In the genomic region with DNA sequence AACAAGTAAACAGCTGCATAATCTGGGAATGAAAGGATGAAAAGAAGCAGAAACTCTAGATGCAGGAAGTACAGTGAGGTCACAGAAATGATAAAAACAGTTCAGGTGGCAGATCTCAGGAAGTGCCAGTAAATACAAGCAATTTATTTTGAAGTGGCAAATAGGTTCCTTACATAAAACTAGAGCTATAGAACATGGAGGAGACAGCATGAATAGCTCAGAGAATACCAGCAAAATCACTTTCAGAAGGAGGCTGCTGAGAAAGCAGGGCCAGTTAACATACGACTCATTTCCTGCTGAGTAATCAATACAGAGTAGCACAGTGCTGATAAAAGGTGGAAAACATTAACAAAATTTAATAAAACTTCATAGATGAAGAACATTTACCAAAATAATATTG, we compare ENCODE assay signal across 7 cellular contexts. TPM values are rescaled to one million over a fixed set of nuclear protein-coding genes. Genes with fewer than 3 reads are reported as not detected.
A peak's percentile ranks its signal among the peaks of the same experiment; 100 is the strongest.
DNase-seq lines count a peak whose midpoint lies in the region; ATAC-seq and TF ChIP-seq lines count a peak whose summit lies in the region.
"Not testable (repeated sequence)": the region's sequence is repeated elsewhere in the genome, so short reads cannot be mapped to it uniquely, and the experiment has no call there.

No MANE protein-coding gene starts in this region.

- not testable (repeated sequence) for H3K79me2 ChIP-seq in mammary epithelial cell (ENCODE audit: insufficient read depth, low read length)

- H3K9ac ChIP-seq in mammary epithelial cell (ENCODE audit: insufficient read depth, low read length) = not testable (repeated sequence)

- not testable (repeated sequence) for H2AFZ ChIP-seq in mammary epithelial cell (ENCODE audit: low read depth, low read length)

- H3K9me3 Mint-ChIP-seq in activated T-cell treated with anti-CD3 and anti-CD28 coated beads, Interleukin-2, amount 50 U/mL, for 4 hours; nephron progenitor cell: not testable (repeated sequence)

- H3K4me1 ChIP-seq in mammary epithelial cell (ENCODE audit: insufficient read depth, low read length) = not testable (repeated sequence)
- H3K4me1 ChIP-seq in foreskin keratinocyte = peaks cover 19% of the 10 kb centered on the region

- WGBS in mammary epithelial cell (ENCODE audit: low coverage, missing lambda C conversion rate) = 43% methylated on average over 1 of the region's 1 CpG

- not testable (repeated sequence) for H3K4me2 ChIP-seq in mammary epithelial cell (ENCODE audit: insufficient read depth, low read depth, low read length)

- not testable (repeated sequence) for H3K27ac ChIP-seq in mammary epithelial cell (ENCODE audit: insufficient read depth, low read depth, low read length)
- H3K27ac ChIP-seq in foreskin keratinocyte = peak overlapping the region; percentile 96

- intact Hi-C loops in mammary epithelial cell (cut with micrococcal nuclease) = not testable (repeated sequence)

- dilution Hi-C loops in mammary epithelial cell (cut with HindIII; ENCODE audit: low sequenced_read_pairs) = not testable (repeated sequence)

- not testable (repeated sequence) for H3K27me3 ChIP-seq in mammary epithelial cell (ENCODE audit: insufficient read depth, low read length); foreskin keratinocyte

- H4K20me1 ChIP-seq in mammary epithelial cell (ENCODE audit: insufficient read depth, low read length) = not testable (repeated sequence)

- DNase-seq in activated T-cell treated with anti-CD3 and anti-CD28 coated beads, Interleukin-2, amount 50 U/mL, for 4 hours; nephron progenitor cell: not testable (repeated sequence)
- DNase-seq in mammary epithelial cell = peak; percentile 34
- DNase-seq in foreskin keratinocyte = peak in 1 of 2 donors; percentile 38

- H3K4me3 Mint-ChIP-seq in activated T-cell treated with anti-CD3 and anti-CD28 coated beads, Interleukin-2, amount 50 U/mL, for 4 hours; nephron progenitor cell: not testable (repeated sequence)

- not testable (repeated sequence) for H3K9me3 ChIP-seq in mammary epithelial cell (replicated peaks; ENCODE audit: insufficient read depth, low read length)

- in situ Hi-C loops in mammary epithelial cell (cut with MboI; ENCODE audit: low sequenced_read_pairs in 2 of 2) = not testable (repeated sequence)

- peaks cover 47% of the 10 kb centered on the region for H3K36me3 Mint-ChIP-seq in activated T-cell treated with anti-CD3 and anti-CD28 coated beads, Interleukin-2, amount 50 U/mL, for 4 hours (ENCODE audit: insufficient read depth)
- H3K36me3 Mint-ChIP-seq in nephron progenitor cell (ENCODE audit: low read depth) = peaks cover 63% of the 10 kb centered on the region

- ATAC-seq in GM18502 (IDR thresholded peaks at IDR 0.05; ENCODE audit: poor library complexity, unreplicated experiment) = peak; percentile 76
- peak; percentile 56 for ATAC-seq in HG03354 (IDR thresholded peaks at IDR 0.05; ENCODE audit: poor library complexity, severe bottlenecking, unreplicated experiment)
- peak; percentile 75 for ATAC-seq in SK-N-SH treated with all-trans-retinoic acid at 6 μM for 48 hours
- peak; percentile 90 to 93 for ATAC-seq in activated T-cell treated with anti-CD3 and anti-CD28 coated beads, Interleukin-2, amount 50 U/mL, for 4 hours
- ATAC-seq in foreskin keratinocyte = peak; percentile 75

- not testable (repeated sequence) for H3K27me3 Mint-ChIP-seq in activated T-cell treated with anti-CD3 and anti-CD28 coated beads, Interleukin-2, amount 50 U/mL, for 4 hours (ENCODE audit: low read depth); nephron progenitor cell (ENCODE audit: low read depth, poor library complexity)

- peaks cover 30% of the 10 kb centered on the region for H3K4me1 Mint-ChIP-seq in activated T-cell treated with anti-CD3 and anti-CD28 coated beads, Interleukin-2, amount 50 U/mL, for 4 hours (ENCODE audit: low read depth)
- not testable (repeated sequence) for H3K4me1 Mint-ChIP-seq in nephron progenitor cell

- not testable (repeated sequence) for TF ChIP-seq CTCF in mammary epithelial cell (conservative IDR thresholded peaks at IDR 0.05 in 1 of 2, IDR thresholded peaks at IDR 0.05 in 1 of 2; ENCODE audit: extremely low read depth in 1 of 2, insufficient read depth in 1 of 2, low read depth in 1 of 2, low read length in 2 of 2); foreskin keratinocyte (conservative IDR thresholded peaks at IDR 0.05); nephron progenitor cell (IDR thresholded peaks at IDR 0.05)

- BruUV-seq in mammary epithelial cell (replicated peaks; lab: Mats Ljungman, UMichigan) = not testable (repeated sequence)

- not testable (repeated sequence) for H3K4me3 ChIP-seq in mammary epithelial cell (replicated peaks in 1 of 3; ENCODE audit: insufficient read depth in 1 of 3, low read depth in 2 of 3, low read length in 3 of 3)

- CTCF ChIA-PET in mammary epithelial cell (lab: Charles Lee; ENCODE audit: low non-redundant PET) = not testable (repeated sequence)

- peak overlapping the region; percentile 25 for H3K27ac Mint-ChIP-seq in nephron progenitor cell

- peaks cover 11% of the 10 kb centered on the region for H3K36me3 ChIP-seq in mammary epithelial cell (ENCODE audit: insufficient read depth, low read length)

RNA-seq across cellular contexts. Expression of gene PDCD6IP, which starts 57.0 kb away (rescaled TPM):
- total RNA-seq in activated T-cell treated with anti-CD3 and anti-CD28 coated beads, Interleukin-2, amount 50 U/mL, for 4 hours = 100 to 1,000 TPM; 167 to 177 (median 172) TPM
- total RNA-seq in mammary epithelial cell (100 to 1,000 TPM; 264 to 276 TPM), foreskin keratinocyte (118 and 133 TPM in 2 replicates)
- polyA plus RNA-seq in mammary epithelial cell (76.2 TPM), foreskin keratinocyte (73.9 and 86.7 TPM in 2 replicates)
- 177 TPM for polyA minus RNA-seq in mammary epithelial cell
